Comparison of ENCODE assay signal across 1 cellular context in genomic region chr1:22416555-22417454, GRCh38.
TF ChIP-seq lines count a peak whose summit lies in the region.

No MANE protein-coding gene starts in this region.

TF ChIP-seq in HepG2, 621 proteins besides CTCF, POLR2A, EP300 and RAD21 (continued from another document and continues in another):
- no peak for TF ChIP-seq SNAPC4 (CRISPR knock-in tag; IDR thresholded peaks at IDR 0.05)
- TF ChIP-seq ZKSCAN5 (CRISPR knock-in tag; IDR thresholded peaks at IDR 0.05): peak; percentile 82
- TF ChIP-seq PHF21A (CRISPR knock-in tag; IDR thresholded peaks at IDR 0.05): no peak
- TF ChIP-seq JUND (CRISPR knock-in tag; IDR thresholded peaks at IDR 0.05): no peak
- no peak for TF ChIP-seq BRD4 (CRISPR knock-in tag; IDR thresholded peaks at IDR 0.05)
- no peak for TF ChIP-seq ARID4A (CRISPR knock-in tag; IDR thresholded peaks at IDR 0.05; ENCODE audit: borderline replicate concordance)
- TF ChIP-seq MAFK (conservative IDR thresholded peaks at IDR 0.05 in 1 of 2, IDR thresholded peaks at IDR 0.05 in 1 of 2; ENCODE audit: low read length in 2 of 2): no peak
- 0 out of 2 replicates have a peak, but pooled peaks have one; percentile 60 for TF ChIP-seq HMG20B (CRISPR knock-in tag; conservative IDR thresholded peaks at IDR 0.05)
- TF ChIP-seq AGO1 (IDR thresholded peaks at IDR 0.05; ENCODE audit: low read depth, low read length, poor library complexity, severe bottlenecking): no peak
- 0 out of 2 replicates have a peak, but pooled peaks have one; percentile 29 for TF ChIP-seq ZSCAN5A (CRISPR knock-in tag; IDR thresholded peaks at IDR 0.05; ENCODE audit: borderline replicate concordance)
- 0 out of 2 replicates have a peak, but pooled peaks have one; percentile 34 for TF ChIP-seq FLYWCH1 (CRISPR knock-in tag; IDR thresholded peaks at IDR 0.05)
- TF ChIP-seq ZNF180 (CRISPR knock-in tag; IDR thresholded peaks at IDR 0.05; ENCODE audit: borderline replicate concordance, low read depth): no peak
- TF ChIP-seq HNF4G (IDR thresholded peaks at IDR 0.05; ENCODE audit: borderline replicate concordance, low read depth, low read length): no peak; the same call in 1 of the 2 replicates
- no peak for TF ChIP-seq HNF4G (CRISPR knock-in tag; IDR thresholded peaks at IDR 0.05; ENCODE audit: borderline replicate concordance, low read depth)
- no peak for TF ChIP-seq ZNF430 (CRISPR knock-in tag; IDR thresholded peaks at IDR 0.05)
- TF ChIP-seq NFKB2 (CRISPR knock-in tag; IDR thresholded peaks at IDR 0.05; ENCODE audit: borderline replicate concordance): peak; percentile 60; the same call in 1 of the 2 replicates
- TF ChIP-seq NCOA5 (CRISPR knock-in tag; IDR thresholded peaks at IDR 0.05): no peak
- no peak for TF ChIP-seq PREB (CRISPR knock-in tag; IDR thresholded peaks at IDR 0.05)
- TF ChIP-seq MAX (IDR thresholded peaks at IDR 0.05): 0 out of 2 replicates have a peak, but pooled peaks have one; percentile 26
- TF ChIP-seq TARDBP (CRISPR knock-in tag; IDR thresholded peaks at IDR 0.05): 0 out of 2 replicates have a peak, but pooled peaks have one; percentile 52
- peak; percentile 44 for TF ChIP-seq SALL1 (CRISPR knock-in tag; IDR thresholded peaks at IDR 0.05)
- TF ChIP-seq ZNF580 (CRISPR knock-in tag; IDR thresholded peaks at IDR 0.05; ENCODE audit: borderline replicate concordance, low read depth): 0 out of 2 replicates have a peak, but pooled peaks have one; percentile 54
- TF ChIP-seq IKZF5 (CRISPR knock-in tag; IDR thresholded peaks at IDR 0.05): peak; percentile 25; the same call in 1 of the 2 replicates
- no peak for TF ChIP-seq HINFP (CRISPR knock-in tag; IDR thresholded peaks at IDR 0.05; ENCODE audit: low read depth)
- TF ChIP-seq CEBPB (IDR thresholded peaks at IDR 0.05; ENCODE audit: borderline replicate concordance, low read depth, low read length): 0 out of 2 replicates have a peak, but pooled peaks have one; percentile 49
- peak; percentile 53; the same call in 1 of the 2 replicates for TF ChIP-seq RXRA (CRISPR knock-in tag; IDR thresholded peaks at IDR 0.05)
- no peak for TF ChIP-seq ZBTB37 (CRISPR knock-in tag; IDR thresholded peaks at IDR 0.05)
- TF ChIP-seq TBP (CRISPR knock-in tag; IDR thresholded peaks at IDR 0.05): no peak
- TF ChIP-seq SP140L (CRISPR knock-in tag; IDR thresholded peaks at IDR 0.05; ENCODE audit: borderline replicate concordance): no peak; the same call in 1 of the 2 replicates
- peak; percentile 30; the same call in 1 of the 2 replicates for TF ChIP-seq ZBTB33 (CRISPR knock-in tag; IDR thresholded peaks at IDR 0.05)
- no peak for TF ChIP-seq ZNF576 (CRISPR knock-in tag; IDR thresholded peaks at IDR 0.05)
- TF ChIP-seq ZBTB7B (CRISPR knock-in tag; IDR thresholded peaks at IDR 0.05): 0 out of 2 replicates have a peak, but pooled peaks have one; percentile 23
- TF ChIP-seq MXD1 (CRISPR knock-in tag; IDR thresholded peaks at IDR 0.05): no peak
- no peak for TF ChIP-seq ZNF530 (CRISPR knock-in tag; IDR thresholded peaks at IDR 0.05; ENCODE audit: low read depth)
- no peak for TF ChIP-seq TCF7 (IDR thresholded peaks at IDR 0.05; ENCODE audit: low read depth)
- no peak for TF ChIP-seq MIER3 (CRISPR knock-in tag; IDR thresholded peaks at IDR 0.05; ENCODE audit: borderline replicate concordance)
- no peak for TF ChIP-seq SRF (IDR thresholded peaks at IDR 0.05; ENCODE audit: low read depth, low read length)
